Comparison of ENCODE assay signal across 26 cellular contexts in genomic region chr14:104594310-104595046, GRCh38. TPM values are rescaled to one million over a fixed set of nuclear protein-coding genes. Genes with fewer than 3 reads are reported as not detected.
DNase-seq lines count a peak whose midpoint lies in the region; ATAC-seq, FAIRE-seq and TF ChIP-seq lines count a peak whose summit lies in the region.
"Had no signal": no experiment of that assay in that cellular context is flagged by ENCODE, and none has a peak within 500 bp of the region (broad histone marks: within the 10 kb centered on the region; RNA-seq: fewer than 3 reads in every experiment).

No MANE protein-coding gene starts in this region.

- H4K20me1 ChIP-seq in H1 (replicated peaks in 1 of 2; ENCODE audit: control insufficient read depth in 1 of 2, insufficient read depth in 2 of 2, low read length in 2 of 2) (peaks cover 0 to 6% of the 10 kb centered on the region in 2 experiments), HepG2 (ENCODE audit: insufficient read depth, low read length) (peaks cover 7% of the 10 kb centered on the region; the same call in 1 of the 2 replicates)

- H2AFZ ChIP-seq in H1 (ENCODE audit: low read length) (no peak overlapping the region), HepG2 (ENCODE audit: low read length) (no peak overlapping the region)
- H2AFZ ChIP-seq: GM23248 had no signal

- no peak overlapping the region for H2BK5ac ChIP-seq in H1 (ENCODE audit: low read depth, low read length)

- H4K8ac ChIP-seq in H1 (ENCODE audit: extremely low read depth, insufficient read depth, low read length) = peak overlapping the region; percentile 25; the same call in 1 of the 2 replicates

- TF ChIP-seq POLR2A in H1 (IDR thresholded peaks at IDR 0.05; ENCODE audit: control extremely low read depth in 1 of 2, low read depth in 2 of 2, low read length in 2 of 2) = no peak
- TF ChIP-seq POLR2A in HepG2 (IDR thresholded peaks at IDR 0.05; ENCODE audit: insufficient read depth in 1 of 2, low read depth in 2 of 2, low read length in 2 of 2) = no peak

- no peak overlapping the region for H3K4ac ChIP-seq in H1 (replicated peaks; ENCODE audit: insufficient read length, low read depth, low read length)

- H2AK5ac ChIP-seq in H1 (ENCODE audit: low read depth, low read length) = no peak overlapping the region

- POLR2A ChIA-PET in H1 (lab: Charles Lee; ENCODE audit: partially characterized antibody) (no interaction called here), HepG2 (lab: Yijun Ruan, JAX) (no interaction called here)

- H3K9ac ChIP-seq in H1 (replicated peaks in 1 of 4; ENCODE audit: extremely low read depth in 1 of 4, low read depth in 3 of 4, low read length in 3 of 4) = no peak overlapping the region
- H3K9ac ChIP-seq in HepG2 (ENCODE audit: insufficient read depth, low read depth, low read length) = no peak overlapping the region
- H3K9ac ChIP-seq: GM23248 had no signal

- no peak overlapping the region for H3K14ac ChIP-seq in H1 (ENCODE audit: insufficient read length)

- no peaks in the 10 kb centered on the region for H3K4me1 ChIP-seq in H1 (replicated peaks in 1 of 4; ENCODE audit: control insufficient read depth in 3 of 4, insufficient read depth in 4 of 4, low read length in 3 of 4)
- no peaks in the 10 kb centered on the region for H3K4me1 ChIP-seq in HepG2 (ENCODE audit: insufficient read depth, low read length)
- H3K4me1 ChIP-seq: Peyer's patch had no signal

- no peak overlapping the region for H2BK15ac ChIP-seq in H1 (ENCODE audit: low read length)

- H3K18ac ChIP-seq in H1 (ENCODE audit: extremely low read depth, low read length) = no peak overlapping the region

- no peaks in the 10 kb centered on the region for H3K23me2 ChIP-seq in H1 (ENCODE audit: low read depth, low read length)

- DNase-seq in H7 = peak; percentile 54
- DNase-seq in H1 (ENCODE audit: low read depth in 1 of 2, low spot score in 2 of 2) = no peak
- DNase-seq in HepG2 (ENCODE audit: low spot score) = no peak
- DNase-seq in posterior vena cava (ENCODE audit: low spot score) = peak; percentile 52
- no peak for DNase-seq in HK-2 (ENCODE audit: unreplicated experiment)
- no peak for DNase-seq in NCI-H2227 (lab: John Stamatoyannopoulos, UW; ENCODE audit: unreplicated experiment)
- no peak for DNase-seq in COLO829 (ENCODE audit: low spot score)
- DNase-seq: CD4-positive, CD25-positive, alpha-beta regulatory T cell; COR-L47; DMS79; GM23248; HCEC 1CT; KG1; NCI-H1092 treated with DMSO at 0.1 percent for 48 hours; NCI-H1436 treated with DMSO at 0.1 percent for 48 hours; NCI-H2029; NCI-H226; NCI-H524; NCI-H774; NK-92 treated with Interleukin-12 subunit alpha and Interleukin-12 subunit beta, amount 100 ng/mL, for 24 hours; Peyer's patch had no signal

- CTCF ChIA-PET in H1 (lab: Charles Lee; ENCODE audit: partially characterized antibody) = interaction anchor here (0.6 to 3.0 kb wide), 6 partner anchors 11 to 657 kb away, joined by 3 to 11 read pairs (median 3); no protein-coding TSS in a partner anchor
- CTCF ChIA-PET in HepG2 (lab: Yijun Ruan, JAX; ENCODE audit: low intra/inter-chr PET ratio, low total read pairs) = no interaction called here

- in situ Hi-C loops in HepG2 (cut with HindIII; ENCODE audit: extremely low pct_ligation_motif_present, low pct_unique_long_range_greater_than_20kb) = no loop called here

- H3K9me3 ChIP-seq in H1 (ENCODE audit: insufficient read depth in 2 of 2, low read depth in 1 of 2, low read length in 1 of 2) (no peaks in the 10 kb centered on the region), HepG2 (ENCODE audit: low read length) (no peaks in the 10 kb centered on the region)
- H3K9me3 ChIP-seq: Peyer's patch had no signal

- H3K27me3 ChIP-seq in H7 (ENCODE audit: control insufficient read depth, insufficient read depth, low read length) (no peaks in the 10 kb centered on the region), H1 (replicated peaks in 1 of 4; ENCODE audit: control insufficient read depth in 3 of 4, extremely low read depth in 1 of 4, insufficient read depth in 3 of 4, low read length in 3 of 4) (no peaks in the 10 kb centered on the region), HepG2 (ENCODE audit: control insufficient read depth in 1 of 2, insufficient read depth in 2 of 2, low read length in 2 of 2) (peaks cover 22 to 70% of the 10 kb centered on the region in 2 experiments; a peak in 4 of 5 replicates)
- H3K27me3 ChIP-seq: Peyer's patch had no signal

- peaks cover 4% of the 10 kb centered on the region; the same call in 1 of the 2 replicates for H3K79me1 ChIP-seq in H1 (ENCODE audit: low read depth, low read length)

- no peak for ATAC-seq in HepG2

- H3K27ac ChIP-seq in H1 (ENCODE audit: low read depth, low read length) (no peak overlapping the region), HepG2 (ENCODE audit: extremely low read length, insufficient read depth, low read length) (no peak overlapping the region)
- H3K27ac ChIP-seq: GM23248, Peyer's patch had no signal

- no peak overlapping the region for H3K4me2 ChIP-seq in H1 (ENCODE audit: insufficient read depth in 1 of 2, low read depth in 2 of 2, low read length in 2 of 2)
- no peak overlapping the region for H3K4me2 ChIP-seq in HepG2 (ENCODE audit: low read depth, low read length)

- H3K4me3 ChIP-seq in H7 (ENCODE audit: insufficient read depth, low read depth, low read length) (no peak overlapping the region), H1 (ENCODE audit: extremely low read depth in 1 of 4, insufficient read depth in 2 of 4, low read depth in 3 of 4, low read length in 4 of 4) (no peak overlapping the region), HepG2 (replicated peaks in 1 of 3; ENCODE audit: insufficient read depth in 1 of 3, low read depth in 2 of 3, low read length in 3 of 3) (no peak overlapping the region)
- H3K4me3 ChIP-seq: GM23248, Peyer's patch had no signal

- no peak overlapping the region for H2BK20ac ChIP-seq in H1 (ENCODE audit: low read length)

- no peak overlapping the region for H3K56ac ChIP-seq in H1 (replicated peaks; ENCODE audit: insufficient read length, low read depth, low read length)

- H3K23ac ChIP-seq in H1 (ENCODE audit: insufficient read length) = no peak overlapping the region

- no peaks in the 10 kb centered on the region for H3K79me2 ChIP-seq in H1 (ENCODE audit: control insufficient read depth in 1 of 2, insufficient read depth in 2 of 2, low read length in 2 of 2)
- no peaks in the 10 kb centered on the region for H3K79me2 ChIP-seq in HepG2 (ENCODE audit: insufficient read depth, low read length)

- TF ChIP-seq EP300 in H1 (IDR thresholded peaks at IDR 0.05; ENCODE audit: borderline replicate concordance in 1 of 2, low read depth in 2 of 2, low read length in 2 of 2) (no peak), HepG2 (IDR thresholded peaks at IDR 0.05; ENCODE audit: low read depth in 2 of 2, low read length in 2 of 2) (no peak), HepG2 (CRISPR knock-in tag; IDR thresholded peaks at IDR 0.05; ENCODE audit: borderline replicate concordance) (no peak)

- no peak overlapping the region for H4K91ac ChIP-seq in H1 (replicated peaks; ENCODE audit: insufficient read length, low read length)

- H2BK120ac ChIP-seq in H1 (replicated peaks; ENCODE audit: low read depth, low read length) = no peak overlapping the region

- FAIRE-seq in H1 (lab: Jason Lieb, UNC) (no peak), HepG2 (lab: Jason Lieb, UNC) (no peak)

- no peak overlapping the region for H2BK12ac ChIP-seq in H1 (ENCODE audit: low read depth, low read length)

- TF ChIP-seq RAD21 in H1 (IDR thresholded peaks at IDR 0.05 in 1 of 2, conservative IDR thresholded peaks at IDR 0.05 in 1 of 2; ENCODE audit: low read depth in 2 of 2, low read length in 2 of 2) (no peak), HepG2 (CRISPR knock-in tag; IDR thresholded peaks at IDR 0.05) (no peak)

- no TSS peak for BruUV-seq in HepG2 (replicated peaks; lab: Mats Ljungman, UMichigan)

- TF ChIP-seq CTCF in H1 (IDR thresholded peaks at IDR 0.05; ENCODE audit: control extremely low read depth in 1 of 3, insufficient read depth in 1 of 3, low read depth in 1 of 3, low read length in 3 of 3) (no peak), HepG2 (CRISPR knock-in tag; IDR thresholded peaks at IDR 0.05) (no peak)

- H4K5ac ChIP-seq in H1 (ENCODE audit: insufficient read length, low read depth, low read length) = no peak overlapping the region

- intact Hi-C loops in HepG2 (cut with micrococcal nuclease; ENCODE audit: unreplicated experiment) (no loop called here), posterior vena cava (cut with DNase I) (no loop called here)

- WGBS in H1 (ENCODE audit: extremely low coverage in 1 of 2, insufficient coverage in 1 of 2, insufficient read length in 1 of 2, insufficient replicate concordance in 2 of 2, low coverage in 1 of 2, low lambda C conversion rate in 2 of 2, missing lambda C conversion rate in 1 of 2), 2 experiments = 90% methylated on average over 10 of the region's 15 CpGs; no CpG with 5 or more reads in 1 of the 2 experiments
- WGBS in HepG2 (ENCODE audit: low lambda C conversion rate) = 10% methylated on average over 5 of the region's 15 CpGs

- H3K36me3 ChIP-seq in H7 (replicated peaks; ENCODE audit: control insufficient read depth, insufficient read depth, low read length) (no peaks in the 10 kb centered on the region), H1 (ENCODE audit: control insufficient read depth in 2 of 4, insufficient read depth in 4 of 4, low read length in 3 of 4) (no peaks in the 10 kb centered on the region; a peak in 1 of 8 replicates), HepG2 (replicated peaks in 1 of 2; ENCODE audit: control insufficient read depth in 1 of 2, insufficient read depth in 2 of 2, low read length in 2 of 2) (no peaks in the 10 kb centered on the region)
- H3K36me3 ChIP-seq: Peyer's patch had no signal

RNA-seq across cellular contexts. Expression of gene TMEM179, which starts 10.1 kb away (rescaled TPM):
- 1.9 and 3.2 TPM in 2 replicates for total RNA-seq in H7 (2014; rRNA removed; shearing (Covaris generic))
- total RNA-seq in H1 (2021; fragmentation: NEBNext Ultra II Directional; extraction: Animal tissue kit (Norgen Biotek cat#: 25700)) = 2.9 TPM in 2 replicates
- polyA plus RNA-seq in H1 (2011; rRNA removed) (4.0 and 4.6 TPM in 2 replicates), HepG2 (2011; rRNA removed) (not detected in 2 replicates)
- polyA plus RNA-seq in H1 (2011; cell fraction: cytosol; rRNA removed) = 3.7 TPM
- 4.6 TPM for polyA plus RNA-seq in H1 (2011; cell fraction: nucleus; rRNA removed)
- polyA plus RNA-seq in H1 (2012, experiment 1 of 2) = 1.7 to 6.0 TPM (median 4.1 TPM) in 4 replicates
- 1.8 TPM for polyA plus RNA-seq in H1 (2012, experiment 2 of 2)
- 1.8 TPM for polyA plus RNA-seq in H1 (2013, experiment 1 of 2)
- polyA plus RNA-seq in H1 (2013, experiment 2 of 2) = 1.9 TPM
- 1.1 and 3.6 TPM in 2 replicates for polyA minus RNA-seq in H1 (2011; rRNA and poly(A)+ RNA removed)
- 2.4 TPM for polyA minus RNA-seq in H1 (2011; cell fraction: cytosol; rRNA and poly(A)+ RNA removed)
- 3.4 TPM for polyA minus RNA-seq in H1 (2011; cell fraction: nucleus; rRNA and poly(A)+ RNA removed)
- total RNA-seq in HepG2 (2016; rRNA removed; fragmentation: Illumina TruSeq; extraction: Trizol) (not detected in 2 replicates), posterior vena cava (under 1 TPM in 1 of 2 donors, not detected in 1; 0.38 TPM)
- total RNA-seq in HepG2 (2016; cell fraction: cytosol; rRNA removed; fragmentation: Illumina TruSeq; extraction: Trizol; ENCODE audit: low read depth) = not detected in 2 replicates
- not detected in 2 replicates for total RNA-seq in HepG2 (2016; cell fraction: insoluble cytoplasmic fraction; rRNA removed; fragmentation: Illumina TruSeq; extraction: Trizol)
- total RNA-seq in HepG2 (2016; cell fraction: membrane; rRNA removed; fragmentation: Illumina TruSeq; extraction: Trizol) = not detected in 2 replicates
- not detected in 2 replicates for total RNA-seq in HepG2 (2016; cell fraction: nucleus; rRNA removed; fragmentation: Illumina TruSeq; extraction: Trizol)
- not detected in 2 replicates for polyA plus RNA-seq in HepG2 (2011; cell fraction: cytosol; rRNA removed)
- not detected in 2 replicates for polyA plus RNA-seq in HepG2 (2011; cell fraction: nucleus; rRNA removed)
- not detected in 2 replicates for polyA plus RNA-seq in HepG2 (2012)
- polyA plus RNA-seq in HepG2 (2016; cell fraction: cytosol; fragmentation: Illumina TruSeq; extraction: Trizol; ENCODE audit: low read depth) = not detected in 2 replicates
- not detected in 2 replicates for polyA plus RNA-seq in HepG2 (2016; cell fraction: insoluble cytoplasmic fraction; fragmentation: Illumina TruSeq; extraction: Trizol; ENCODE audit: low read depth)
- not detected in 2 replicates for polyA plus RNA-seq in HepG2 (2016; cell fraction: membrane; fragmentation: Illumina TruSeq; extraction: Trizol; ENCODE audit: low read depth)
- polyA plus RNA-seq in HepG2 (2016; cell fraction: nucleus; fragmentation: Illumina TruSeq; extraction: Trizol; ENCODE audit: insufficient read depth, low read depth) = not detected in 2 replicates
- 0.28 TPM in 1 of 2 replicates, not detected in the other for polyA minus RNA-seq in HepG2 (2011; rRNA and poly(A)+ RNA removed; ENCODE audit: low replicate concordance)
- not detected in 2 replicates for polyA minus RNA-seq in HepG2 (2011; cell fraction: cytosol; rRNA and poly(A)+ RNA removed)
- polyA minus RNA-seq in HepG2 (2011; cell fraction: nucleus; rRNA and poly(A)+ RNA removed) = not detected in 2 replicates
- total RNA-seq: CD4-positive, CD25-positive, alpha-beta regulatory T cell; GM23248; OCI-LY7 had no signal
- polyA plus RNA-seq: CD4-positive, CD25-positive, alpha-beta regulatory T cell; GM23248 had no signal

RNA-seq across cellular contexts. Expression of gene C14orf180, which starts 14.9 kb away (rescaled TPM):
- not detected in 2 replicates for total RNA-seq in H7 (2014; rRNA removed; shearing (Covaris generic))
- not detected in 2 replicates for total RNA-seq in H1 (2021; fragmentation: NEBNext Ultra II Directional; extraction: Animal tissue kit (Norgen Biotek cat#: 25700))
- polyA plus RNA-seq in H1 (2011; rRNA removed) (not detected in 2 replicates), HepG2 (2011; rRNA removed) (not detected in 2 replicates)
- not detected for polyA plus RNA-seq in H1 (2011; cell fraction: cytosol; rRNA removed)
- not detected for polyA plus RNA-seq in H1 (2011; cell fraction: nucleus; rRNA removed)
- polyA plus RNA-seq in H1 (2012, experiment 1 of 2) = not detected in 4 replicates
- polyA plus RNA-seq in H1 (2012, experiment 2 of 2) = not detected
- polyA plus RNA-seq in H1 (2013, experiment 1 of 2) = not detected
- not detected for polyA plus RNA-seq in H1 (2013, experiment 2 of 2)
- polyA minus RNA-seq in H1 (2011; rRNA and poly(A)+ RNA removed) = not detected in 2 replicates
- not detected for polyA minus RNA-seq in H1 (2011; cell fraction: cytosol; rRNA and poly(A)+ RNA removed)
- polyA minus RNA-seq in H1 (2011; cell fraction: nucleus; rRNA and poly(A)+ RNA removed) = not detected
- total RNA-seq in HepG2 (2016; rRNA removed; fragmentation: Illumina TruSeq; extraction: Trizol) (not detected in 2 replicates), posterior vena cava (1 to 10 TPM; 1.4 to 5.9 TPM)
- total RNA-seq in HepG2 (2016; cell fraction: cytosol; rRNA removed; fragmentation: Illumina TruSeq; extraction: Trizol; ENCODE audit: low read depth) = not detected in 2 replicates
- total RNA-seq in HepG2 (2016; cell fraction: insoluble cytoplasmic fraction; rRNA removed; fragmentation: Illumina TruSeq; extraction: Trizol) = not detected in 2 replicates
- total RNA-seq in HepG2 (2016; cell fraction: membrane; rRNA removed; fragmentation: Illumina TruSeq; extraction: Trizol) = not detected in 2 replicates
- total RNA-seq in HepG2 (2016; cell fraction: nucleus; rRNA removed; fragmentation: Illumina TruSeq; extraction: Trizol) = not detected in 2 replicates
- not detected in 2 replicates for polyA plus RNA-seq in HepG2 (2011; cell fraction: cytosol; rRNA removed)
- not detected in 2 replicates for polyA plus RNA-seq in HepG2 (2011; cell fraction: nucleus; rRNA removed)
- polyA plus RNA-seq in HepG2 (2012) = not detected in 2 replicates
- polyA plus RNA-seq in HepG2 (2016; cell fraction: cytosol; fragmentation: Illumina TruSeq; extraction: Trizol; ENCODE audit: low read depth) = not detected in 2 replicates
- not detected in 2 replicates for polyA plus RNA-seq in HepG2 (2016; cell fraction: insoluble cytoplasmic fraction; fragmentation: Illumina TruSeq; extraction: Trizol; ENCODE audit: low read depth)
- polyA plus RNA-seq in HepG2 (2016; cell fraction: membrane; fragmentation: Illumina TruSeq; extraction: Trizol; ENCODE audit: low read depth) = not detected in 2 replicates
- not detected in 2 replicates for polyA plus RNA-seq in HepG2 (2016; cell fraction: nucleus; fragmentation: Illumina TruSeq; extraction: Trizol; ENCODE audit: insufficient read depth, low read depth)
- polyA minus RNA-seq in HepG2 (2011; rRNA and poly(A)+ RNA removed; ENCODE audit: low replicate concordance) = not detected in 2 replicates
- not detected in 2 replicates for polyA minus RNA-seq in HepG2 (2011; cell fraction: cytosol; rRNA and poly(A)+ RNA removed)
- not detected in 2 replicates for polyA minus RNA-seq in HepG2 (2011; cell fraction: nucleus; rRNA and poly(A)+ RNA removed)
- total RNA-seq: A673; CD4-positive, CD25-positive, alpha-beta regulatory T cell; GM23248; HT1080; OCI-LY7; SK-MEL-5 had no signal
- polyA plus RNA-seq: BJ; CD4-positive, CD25-positive, alpha-beta regulatory T cell; GM23248 had no signal

Comparison
In these comparisons a context has a peak if more than half of its experiments do, and no peak if none do; other contexts are left out.
1. DNase-seq: peak in H7 (single experiment) and posterior vena cava (single experiment); none in H1 (0 of 2), HepG2 (single experiment), HK-2 (single experiment), NCI-H2227 (single experiment) and COLO829 (single experiment).